In genomic region chr11:63918576-63919171, GRCh38 we compare ENCODE assay signal across 10 cellular contexts. TPM values are rescaled to one million over a fixed set of nuclear protein-coding genes. Genes with fewer than 3 reads are reported as not detected.
A peak's percentile ranks its signal among the peaks of the same experiment; 100 is the strongest.
DNase-seq lines count a peak whose midpoint lies in the region; ATAC-seq, FAIRE-seq and TF ChIP-seq lines count a peak whose summit lies in the region.
"Had no signal": no experiment of that assay in that cellular context is flagged by ENCODE, and none has a peak within 500 bp of the region (broad histone marks: within the 10 kb centered on the region; RNA-seq: fewer than 3 reads in every experiment).

No MANE protein-coding gene starts in this region.

- intact Hi-C loops in HepG2 (cut with micrococcal nuclease; ENCODE audit: unreplicated experiment), result no loop called here
- intact Hi-C loops in right lobe of liver (cut with DNase I), result no loop called here
- intact Hi-C loops in ascending aorta (cut with DNase I), result loop anchor here (1.0 to 2.0 kb wide), 2 partner anchors 20 to 46 kb away; no protein-coding TSS in a partner anchor
- intact Hi-C loops in lower leg skin (cut with DNase I; ENCODE audit: low total_unique reads), result no loop called here

- TF ChIP-seq CTCF in HepG2 (CRISPR knock-in tag; IDR thresholded peaks at IDR 0.05) (no peak), right lobe of liver (IDR thresholded peaks at IDR 0.05) (no peak), ascending aorta (IDR thresholded peaks at IDR 0.05) (no peak), mesothelial cell of epicardium (IDR thresholded peaks at IDR 0.05; ENCODE audit: unreplicated experiment) (no peak), lower leg skin (IDR thresholded peaks at IDR 0.05) (no peak)

- H3K9me3 Mint-ChIP-seq in mesothelial cell of epicardium, result no peaks in the 10 kb centered on the region

- H3K4me3 ChIP-seq in HepG2 (replicated peaks in 1 of 3; ENCODE audit: insufficient read depth in 1 of 3, low read depth in 2 of 3, low read length in 3 of 3) (peak overlapping the region; percentile 59 to 84 (median 76)), right lobe of liver (no peak overlapping the region), ascending aorta (peak overlapping the region; percentile 63 to 67), lower leg skin (ENCODE audit: low read depth, poor library complexity, severe bottlenecking) (no peak overlapping the region)

- H2AFZ ChIP-seq in HepG2 (ENCODE audit: low read length), result no peak overlapping the region

- no peak for DNase-seq in HepG2 (ENCODE audit: low spot score)
- DNase-seq in right lobe of liver, result no peak
- DNase-seq in ascending aorta (ENCODE audit: low spot score in 2 of 2), result no peak
- no peak for DNase-seq in mesothelial cell of epicardium (ENCODE audit: low spot score in 2 of 2, unreplicated experiment in 2 of 2)
- no peak for DNase-seq in germinal center (ENCODE audit: low spot score)
- no peak for DNase-seq in NCI-H526 treated with DMSO at 0.1 percent for 48 hours (lab: John Stamatoyannopoulos, UW)
- DNase-seq in lower leg skin (ENCODE audit: low spot score in 2 of 2), result no peak
- no peak for DNase-seq in stimulated activated CD4-positive, alpha-beta T cell treated with anti-CD3 and anti-CD28 coated beads, Interleukin-4, amount 100 ng/mL, for 24 hours
- DNase-seq: NCI-H1105 had no signal

- peak overlapping the region; percentile 52; the same call in 1 of the 2 replicates for H3K9ac ChIP-seq in HepG2 (ENCODE audit: insufficient read depth, low read depth, low read length)

- CTCF ChIA-PET in HepG2 (lab: Yijun Ruan, JAX; ENCODE audit: low intra/inter-chr PET ratio, low total read pairs), result no interaction called here

- TF ChIP-seq EP300 in HepG2 (IDR thresholded peaks at IDR 0.05; ENCODE audit: low read depth in 2 of 2, low read length in 2 of 2) (no peak), HepG2 (CRISPR knock-in tag; IDR thresholded peaks at IDR 0.05; ENCODE audit: borderline replicate concordance) (no peak)

- H3K4me3 Mint-ChIP-seq in mesothelial cell of epicardium, result peak overlapping the region; percentile 56

- ATAC-seq in HepG2, result no peak
- no peak for ATAC-seq in right lobe of liver

- H3K36me3 Mint-ChIP-seq in mesothelial cell of epicardium, result peaks cover 1% of the 10 kb centered on the region

- H3K27ac ChIP-seq in HepG2 (ENCODE audit: extremely low read length, insufficient read depth, low read length) (peak overlapping the region; percentile 82), right lobe of liver (no peak overlapping the region), ascending aorta (peak overlapping the region; percentile 90 to 92)
- H3K27ac ChIP-seq: epithelial cell of prostate had no signal

- no peak for FAIRE-seq in HepG2 (lab: Jason Lieb, UNC)

- H3K36me3 ChIP-seq in HepG2 (replicated peaks in 1 of 2; ENCODE audit: control insufficient read depth in 1 of 2, insufficient read depth in 2 of 2, low read length in 2 of 2), result no peaks in the 10 kb centered on the region; a peak in 1 of 5 replicates
- no peaks in the 10 kb centered on the region for H3K36me3 ChIP-seq in right lobe of liver
- no peaks in the 10 kb centered on the region for H3K36me3 ChIP-seq in ascending aorta

- H3K9me3 ChIP-seq in HepG2 (ENCODE audit: low read length), result no peaks in the 10 kb centered on the region
- H3K9me3 ChIP-seq in right lobe of liver, result no peaks in the 10 kb centered on the region
- no peaks in the 10 kb centered on the region for H3K9me3 ChIP-seq in ascending aorta

- H3K27me3 ChIP-seq in HepG2 (ENCODE audit: control insufficient read depth in 1 of 2, insufficient read depth in 2 of 2, low read length in 2 of 2) (peaks cover 0 to 4% of the 10 kb centered on the region in 2 experiments; a peak in 2 of 5 replicates), right lobe of liver (peaks cover 0 to 5% of the 10 kb centered on the region in 2 donors), ascending aorta (no peaks in the 10 kb centered on the region)

- H3K27ac Mint-ChIP-seq in mesothelial cell of epicardium, result peak overlapping the region; percentile 86

- H4K20me1 ChIP-seq in HepG2 (ENCODE audit: insufficient read depth, low read length), result no peaks in the 10 kb centered on the region

- TF ChIP-seq RAD21 in HepG2 (CRISPR knock-in tag; IDR thresholded peaks at IDR 0.05), result no peak

- no peaks in the 10 kb centered on the region for H3K79me2 ChIP-seq in HepG2 (ENCODE audit: insufficient read depth, low read length)

- H3K4me1 ChIP-seq in HepG2 (ENCODE audit: insufficient read depth, low read length) (peaks cover 48% of the 10 kb centered on the region), right lobe of liver (peaks cover 0 to 31% (median 9%) of the 10 kb centered on the region in 4 donors), ascending aorta (peaks cover 23 to 41% of the 10 kb centered on the region in 2 donors)

- H3K4me1 Mint-ChIP-seq in mesothelial cell of epicardium, result peaks cover 35% of the 10 kb centered on the region

- WGBS in HepG2 (ENCODE audit: low lambda C conversion rate), result 38% methylated on average over 8 of the region's 8 CpGs
- WGBS in right lobe of liver (ENCODE audit: insufficient coverage, low coverage, low lambda C conversion rate, missing lambda C conversion rate), result 37% methylated on average over 5 of the region's 8 CpGs
- WGBS in lower leg skin, 2 donors, result 36 to 44% methylated on average over 7 to 8 of the region's 8 CpGs

- POLR2A ChIA-PET in HepG2 (lab: Yijun Ruan, JAX), result interaction anchor here (1.8 kb wide), 1 partner anchor 46 kb away, joined by 4 read pairs; no protein-coding TSS in a partner anchor

- in situ Hi-C loops in HepG2 (cut with HindIII; ENCODE audit: extremely low pct_ligation_motif_present, low pct_unique_long_range_greater_than_20kb), result loop anchor here (10.0 kb wide), 1 partner anchor 154 kb away; the partner anchor contains the start of gene ZFTA

- no peaks in the 10 kb centered on the region for H3K27me3 Mint-ChIP-seq in mesothelial cell of epicardium (ENCODE audit: low read depth)

- TF ChIP-seq POLR2A in HepG2 (IDR thresholded peaks at IDR 0.05; ENCODE audit: insufficient read depth in 1 of 2, low read depth in 2 of 2, low read length in 2 of 2), result no peak
- TF ChIP-seq POLR2A in right lobe of liver (IDR thresholded peaks at IDR 0.05), result no peak
- TF ChIP-seq POLR2A in lower leg skin (IDR thresholded peaks at IDR 0.05), result no peak

- BruUV-seq in HepG2 (replicated peaks; lab: Mats Ljungman, UMichigan), result no TSS peak

- H3K4me2 ChIP-seq in HepG2 (ENCODE audit: low read depth, low read length), result peak overlapping the region; percentile 74

RNA-seq across cellular contexts. Expression of gene RCOR2, which starts 1.7 kb away (rescaled TPM):
- total RNA-seq in HepG2 (2016; rRNA removed; fragmentation: Illumina TruSeq; extraction: Trizol), result 6.9 and 8.5 TPM in 2 replicates
- 4.0 and 4.8 TPM in 2 replicates for total RNA-seq in HepG2 (2016; cell fraction: cytosol; rRNA removed; fragmentation: Illumina TruSeq; extraction: Trizol; ENCODE audit: low read depth)
- total RNA-seq in HepG2 (2016; cell fraction: insoluble cytoplasmic fraction; rRNA removed; fragmentation: Illumina TruSeq; extraction: Trizol), result 5.2 and 8.3 TPM in 2 replicates
- total RNA-seq in HepG2 (2016; cell fraction: membrane; rRNA removed; fragmentation: Illumina TruSeq; extraction: Trizol), result 9.3 and 10.4 TPM in 2 replicates
- total RNA-seq in HepG2 (2016; cell fraction: nucleus; rRNA removed; fragmentation: Illumina TruSeq; extraction: Trizol), result 4.9 and 5.7 TPM in 2 replicates
- polyA plus RNA-seq in HepG2 (2011; rRNA removed), result 8.3 and 9.1 TPM in 2 replicates
- 6.2 and 8.1 TPM in 2 replicates for polyA plus RNA-seq in HepG2 (2011; cell fraction: cytosol; rRNA removed)
- polyA plus RNA-seq in HepG2 (2011; cell fraction: nucleus; rRNA removed), result 12.4 and 14.3 TPM in 2 replicates
- polyA plus RNA-seq in HepG2 (2012), result 4.5 and 6.4 TPM in 2 replicates
- polyA plus RNA-seq in HepG2 (2016; cell fraction: cytosol; fragmentation: Illumina TruSeq; extraction: Trizol; ENCODE audit: low read depth), result 5.0 and 5.5 TPM in 2 replicates
- 8.9 and 9.7 TPM in 2 replicates for polyA plus RNA-seq in HepG2 (2016; cell fraction: insoluble cytoplasmic fraction; fragmentation: Illumina TruSeq; extraction: Trizol; ENCODE audit: low read depth)
- polyA plus RNA-seq in HepG2 (2016; cell fraction: membrane; fragmentation: Illumina TruSeq; extraction: Trizol; ENCODE audit: low read depth), result 8.9 and 10.1 TPM in 2 replicates
- 16.2 and 16.9 TPM in 2 replicates for polyA plus RNA-seq in HepG2 (2016; cell fraction: nucleus; fragmentation: Illumina TruSeq; extraction: Trizol; ENCODE audit: insufficient read depth, low read depth)
- 2.5 and 13.8 TPM in 2 replicates for polyA minus RNA-seq in HepG2 (2011; rRNA and poly(A)+ RNA removed; ENCODE audit: low replicate concordance)
- 5.5 and 6.2 TPM in 2 replicates for polyA minus RNA-seq in HepG2 (2011; cell fraction: cytosol; rRNA and poly(A)+ RNA removed)
- polyA minus RNA-seq in HepG2 (2011; cell fraction: nucleus; rRNA and poly(A)+ RNA removed), result 3.2 and 3.3 TPM in 2 replicates
- total RNA-seq in right lobe of liver, result under 1 TPM in 1 of 6 experiments, not detected in 5; 0.15 TPM
- not detected for total RNA-seq in ascending aorta
- total RNA-seq in mesothelial cell of epicardium, result 28.6 to 33.7 TPM (median 30.6 TPM) in 3 replicates
- total RNA-seq in lower leg skin, result under 1 TPM in 1 of 4 donors, not detected in 3; 0.16 TPM

RNA-seq across cellular contexts. Expression of gene NAA40, which starts 20.1 kb away (rescaled TPM):
- total RNA-seq in HepG2 (2016; rRNA removed; fragmentation: Illumina TruSeq; extraction: Trizol) (17.1 and 17.9 TPM in 2 replicates), right lobe of liver (1 to 10 TPM; 3.6 to 7.5 (median 4.6) TPM), ascending aorta (3.1 TPM), mesothelial cell of epicardium (50.7 to 53.7 TPM (median 51.4 TPM) in 3 replicates), lower leg skin (10 to 100 TPM in 1 of 4 donors, 1 to 10 TPM in 3; 3.0 to 10.2 (median 6.1) TPM)
- total RNA-seq in HepG2 (2016; cell fraction: cytosol; rRNA removed; fragmentation: Illumina TruSeq; extraction: Trizol; ENCODE audit: low read depth), result 1.8 and 2.2 TPM in 2 replicates
- 15.4 and 20.1 TPM in 2 replicates for total RNA-seq in HepG2 (2016; cell fraction: insoluble cytoplasmic fraction; rRNA removed; fragmentation: Illumina TruSeq; extraction: Trizol)
- total RNA-seq in HepG2 (2016; cell fraction: membrane; rRNA removed; fragmentation: Illumina TruSeq; extraction: Trizol), result 6.7 and 7.0 TPM in 2 replicates
- 15.0 and 17.0 TPM in 2 replicates for total RNA-seq in HepG2 (2016; cell fraction: nucleus; rRNA removed; fragmentation: Illumina TruSeq; extraction: Trizol)
- 11.1 and 14.3 TPM in 2 replicates for polyA plus RNA-seq in HepG2 (2011; rRNA removed)
- polyA plus RNA-seq in HepG2 (2011; cell fraction: cytosol; rRNA removed), result 9.0 and 9.1 TPM in 2 replicates
- polyA plus RNA-seq in HepG2 (2011; cell fraction: nucleus; rRNA removed), result 34.5 and 44.9 TPM in 2 replicates
- 8.9 TPM in 2 replicates for polyA plus RNA-seq in HepG2 (2012)
- 2.0 and 2.2 TPM in 2 replicates for polyA plus RNA-seq in HepG2 (2016; cell fraction: cytosol; fragmentation: Illumina TruSeq; extraction: Trizol; ENCODE audit: low read depth)
- 19.2 and 20.6 TPM in 2 replicates for polyA plus RNA-seq in HepG2 (2016; cell fraction: insoluble cytoplasmic fraction; fragmentation: Illumina TruSeq; extraction: Trizol; ENCODE audit: low read depth)
- 4.0 and 4.3 TPM in 2 replicates for polyA plus RNA-seq in HepG2 (2016; cell fraction: membrane; fragmentation: Illumina TruSeq; extraction: Trizol; ENCODE audit: low read depth)
- 43.1 and 48.7 TPM in 2 replicates for polyA plus RNA-seq in HepG2 (2016; cell fraction: nucleus; fragmentation: Illumina TruSeq; extraction: Trizol; ENCODE audit: insufficient read depth, low read depth)
- 10.7 and 27.3 TPM in 2 replicates for polyA minus RNA-seq in HepG2 (2011; rRNA and poly(A)+ RNA removed; ENCODE audit: low replicate concordance)
- polyA minus RNA-seq in HepG2 (2011; cell fraction: cytosol; rRNA and poly(A)+ RNA removed), result 3.8 and 4.3 TPM in 2 replicates
- polyA minus RNA-seq in HepG2 (2011; cell fraction: nucleus; rRNA and poly(A)+ RNA removed), result 18.0 and 19.6 TPM in 2 replicates

RNA-seq across cellular contexts. Expression of gene COX8A, which starts 55.7 kb away (rescaled TPM):
- total RNA-seq in HepG2 (2016; rRNA removed; fragmentation: Illumina TruSeq; extraction: Trizol), result 393 and 406 TPM in 2 replicates
- total RNA-seq in HepG2 (2016; cell fraction: cytosol; rRNA removed; fragmentation: Illumina TruSeq; extraction: Trizol; ENCODE audit: low read depth), result 208 and 256 TPM in 2 replicates
- total RNA-seq in HepG2 (2016; cell fraction: insoluble cytoplasmic fraction; rRNA removed; fragmentation: Illumina TruSeq; extraction: Trizol), result 417 and 435 TPM in 2 replicates
- 247 and 301 TPM in 2 replicates for total RNA-seq in HepG2 (2016; cell fraction: membrane; rRNA removed; fragmentation: Illumina TruSeq; extraction: Trizol)
- total RNA-seq in HepG2 (2016; cell fraction: nucleus; rRNA removed; fragmentation: Illumina TruSeq; extraction: Trizol), result 164 and 188 TPM in 2 replicates
- 202 and 217 TPM in 2 replicates for polyA plus RNA-seq in HepG2 (2011; rRNA removed)
- 241 and 483 TPM in 2 replicates for polyA plus RNA-seq in HepG2 (2011; cell fraction: cytosol; rRNA removed)
- polyA plus RNA-seq in HepG2 (2011; cell fraction: nucleus; rRNA removed), result 200 and 266 TPM in 2 replicates
- polyA plus RNA-seq in HepG2 (2012), result 160 and 192 TPM in 2 replicates
- 231 and 257 TPM in 2 replicates for polyA plus RNA-seq in HepG2 (2016; cell fraction: cytosol; fragmentation: Illumina TruSeq; extraction: Trizol; ENCODE audit: low read depth)
- 441 and 468 TPM in 2 replicates for polyA plus RNA-seq in HepG2 (2016; cell fraction: insoluble cytoplasmic fraction; fragmentation: Illumina TruSeq; extraction: Trizol; ENCODE audit: low read depth)
- polyA plus RNA-seq in HepG2 (2016; cell fraction: membrane; fragmentation: Illumina TruSeq; extraction: Trizol; ENCODE audit: low read depth), result 285 and 298 TPM in 2 replicates
- 310 TPM in 2 replicates for polyA plus RNA-seq in HepG2 (2016; cell fraction: nucleus; fragmentation: Illumina TruSeq; extraction: Trizol; ENCODE audit: insufficient read depth, low read depth)
- polyA minus RNA-seq in HepG2 (2011; rRNA and poly(A)+ RNA removed; ENCODE audit: low replicate concordance), result 341 and 520 TPM in 2 replicates
- polyA minus RNA-seq in HepG2 (2011; cell fraction: cytosol; rRNA and poly(A)+ RNA removed), result 121 and 141 TPM in 2 replicates
- 24.2 and 29.4 TPM in 2 replicates for polyA minus RNA-seq in HepG2 (2011; cell fraction: nucleus; rRNA and poly(A)+ RNA removed)
- total RNA-seq in right lobe of liver, result 100 to 1,000 TPM; 144 to 385 (median 177) TPM
- 520 TPM for total RNA-seq in ascending aorta
- 169 to 178 TPM (median 177 TPM) in 3 replicates for total RNA-seq in mesothelial cell of epicardium
- 100 to 1,000 TPM; 373 to 510 (median 455) TPM for total RNA-seq in lower leg skin

Comparison
In these comparisons a context has a peak if more than half of its experiments do, and no peak if none do; other contexts are left out.
1. H3K27ac ChIP-seq: peak in HepG2 (single experiment) and ascending aorta (2 of 2); none in right lobe of liver (0 of 3).
2. H3K4me3 ChIP-seq: peak in HepG2 (3 of 3) and ascending aorta (2 of 2); none in right lobe of liver (0 of 3) and lower leg skin (single experiment).